In genomic region chr18:33805592-33805991, GRCh38 we compare ENCODE assay signal across 9 cellular contexts.
"Had no signal": no experiment of that assay in that cellular context is flagged by ENCODE, and none has a peak within 500 bp of the region (broad histone marks: within the 10 kb centered on the region; RNA-seq: fewer than 3 reads in every experiment).

No MANE protein-coding gene starts in this region.

- DNase-seq: activated CD4-positive, alpha-beta memory T cell treated with anti-CD3 and anti-CD28 coated beads for 36 hours; activated CD4-positive, CD25-positive, alpha-beta regulatory T cell treated with anti-CD3 and anti-CD28 coated beads, Interleukin-2, amount 50 U/mL, for 72 hours; activated T-cell treated with anti-CD3 and anti-CD28 coated beads, Interleukin-2, amount 50 U/mL, for 72 hours; foreskin keratinocyte; immature natural killer cell; left cardiac atrium; naive thymus-derived CD8-positive, alpha-beta T cell; stimulated activated CD4-positive, alpha-beta T cell treated with anti-CD3 and anti-CD28 coated beads, Interleukin-4, amount 100 ng/mL, for 4 hours; stomach had no signal

- ATAC-seq: activated T-cell treated with anti-CD3 and anti-CD28 coated beads, Interleukin-2, amount 50 U/mL, for 72 hours; foreskin keratinocyte; left cardiac atrium; naive thymus-derived CD8-positive, alpha-beta T cell had no signal
